ENCODE assay signal across 25 cellular contexts in the genomic region with DNA sequence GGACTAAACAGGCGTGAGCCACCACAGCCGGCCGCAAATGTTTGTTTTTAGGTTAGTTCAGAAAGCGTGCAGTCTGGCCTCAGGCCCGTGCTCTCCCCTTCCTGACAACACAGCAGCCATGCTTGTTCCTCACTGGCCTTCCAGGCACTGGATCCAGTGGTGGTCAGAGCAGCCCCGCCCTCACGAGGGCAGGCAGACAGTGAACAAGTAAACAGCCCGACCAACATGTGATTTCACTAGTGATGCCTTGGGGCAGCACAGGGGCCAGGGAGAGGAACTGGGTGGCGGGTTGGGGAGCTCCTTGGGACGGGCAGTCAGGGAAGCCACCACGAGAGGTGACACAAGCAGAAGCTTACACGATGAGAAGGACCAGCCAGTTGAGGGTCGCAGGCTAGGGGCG. TPM values are rescaled to one million over a fixed set of nuclear protein-coding genes. Genes with fewer than 3 reads are reported as not detected.
A peak's percentile ranks its signal among the peaks of the same experiment; 100 is the strongest.
DNase-seq lines count a peak whose midpoint lies in the region; ATAC-seq and TF ChIP-seq lines count a peak whose summit lies in the region.
"Had no signal": no experiment of that assay in that cellular context is flagged by ENCODE, and none has a peak within 500 bp of the region (broad histone marks: within the 10 kb centered on the region; RNA-seq: fewer than 3 reads in every experiment).

No MANE protein-coding gene starts in this region.

- intact Hi-C loops in dorsolateral prefrontal cortex (cut with DNase I): no loop called here

- peaks cover 4% of the 10 kb centered on the region for H3K4me1 Mint-ChIP-seq in activated CD4-positive, alpha-beta T cell treated with anti-CD3 and anti-CD28 coated beads, Interleukin-2, amount 10 ng/mL, durations not matched to agents 7 days and 5 days
- H3K4me1 Mint-ChIP-seq in H9: peaks cover 6% of the 10 kb centered on the region in 2 experiments
- peaks cover 19% of the 10 kb centered on the region for H3K4me1 Mint-ChIP-seq in stimulated activated memory B cell treated with anti-CD40 and anti-IgM and Interleukin-4, amounts not matched to agents 10 μg/mL and 1 μg/mL and 100 μg/mL, for 72 hours

- peaks cover 31% of the 10 kb centered on the region for H3K36me3 Mint-ChIP-seq in activated CD4-positive, alpha-beta T cell treated with anti-CD3 and anti-CD28 coated beads, Interleukin-2, amount 10 ng/mL, durations not matched to agents 7 days and 5 days (ENCODE audit: low read depth)
- peaks cover 34 to 79% (median 67%) of the 10 kb centered on the region in 3 experiments for H3K36me3 Mint-ChIP-seq in H9 (ENCODE audit: insufficient read depth in 1 of 3, low read depth in 3 of 3)
- H3K36me3 Mint-ChIP-seq in stimulated activated memory B cell treated with anti-CD40 and anti-IgM and Interleukin-4, amounts not matched to agents 10 μg/mL and 1 μg/mL and 100 μg/mL, for 72 hours: peaks cover 43% of the 10 kb centered on the region

- H3K4me2 ChIP-seq in H9 (ENCODE audit: insufficient read depth, insufficient read length, low read length): no peak overlapping the region

- no peaks in the 10 kb centered on the region for H3K23me2 ChIP-seq in H9 (ENCODE audit: insufficient read length, low read depth, low read length, poor library complexity, severe bottlenecking)

- no peak overlapping the region for H4K8ac ChIP-seq in H9 (replicated peaks; ENCODE audit: insufficient read length, low read depth, low read length)

- H3K18ac ChIP-seq in H9 (ENCODE audit: insufficient read length, low read depth, low read length): no peak overlapping the region

- H3K4me1 ChIP-seq in H9 (ENCODE audit: insufficient read depth, low read length): no peaks in the 10 kb centered on the region
- H3K4me1 ChIP-seq: BE2C had no signal

- no peaks in the 10 kb centered on the region for H3K9me3 Mint-ChIP-seq in activated CD4-positive, alpha-beta T cell treated with anti-CD3 and anti-CD28 coated beads, Interleukin-2, amount 10 ng/mL, durations not matched to agents 7 days and 5 days
- no peaks in the 10 kb centered on the region; a peak in 1 of 5 replicates for H3K9me3 Mint-ChIP-seq in H9
- H3K9me3 Mint-ChIP-seq in stimulated activated memory B cell treated with anti-CD40 and anti-IgM and Interleukin-4, amounts not matched to agents 10 μg/mL and 1 μg/mL and 100 μg/mL, for 72 hours: no peaks in the 10 kb centered on the region

- DNase-seq in activated CD4-positive, alpha-beta T cell treated with anti-CD3 and anti-CD28 coated beads, Interleukin-2, amount 10 ng/mL, durations not matched to agents 7 days and 5 days: no peak
- no peak for DNase-seq in activated CD4-positive, alpha-beta T cell treated with anti-CD3 and anti-CD28 coated beads, Interleukin-2, amount 50 U/mL, for 4 hours
- DNase-seq in H9: no peak
- DNase-seq in dorsolateral prefrontal cortex: no peak
- DNase-seq in kidney tubule cell (ENCODE audit: low spot score): no peak
- DNase-seq: activated effector memory CD4-positive, alpha-beta T cell treated with anti-CD3 and anti-CD28 coated beads, Interleukin-2, amount 50 U/mL, for 16 hours; adrenal gland; BE2C; EL; gastrocnemius medialis; Kasumi-1; naive thymus-derived CD4-positive, alpha-beta T cell; NCI-H1048; NCI-H2029 treated with DMSO at 0.1 percent for 48 hours; NCI-H446 treated with DMSO at 0.1 percent for 48 hours; stimulated activated CD4-positive, alpha-beta T cell treated with anti-CD3 and anti-CD28 coated beads, Interleukin-1b, Interleukin-23, amount 100 ng/mL, for 48 hours; stimulated activated naive CD4-positive, alpha-beta T cell treated with Interleukin-2 at 50 U/mL for 16 hours had no signal

- no peak overlapping the region for H3K4me3 ChIP-seq in dorsolateral prefrontal cortex
- H3K4me3 ChIP-seq: adrenal gland, gastrocnemius medialis, tibial nerve had no signal

- H2BK15ac ChIP-seq in H9 (ENCODE audit: low read depth, low read length): no peak overlapping the region

- ATAC-seq in stimulated activated memory B cell treated with anti-CD40 and anti-IgM and Interleukin-4, amounts not matched to agents 10 μg/mL and 1 μg/mL and 100 μg/mL, for 72 hours: no peak
- ATAC-seq in GM18873 (IDR thresholded peaks at IDR 0.05; ENCODE audit: low FRiP score, unreplicated experiment) (no peak), GM21526 (IDR thresholded peaks at IDR 0.05; ENCODE audit: low FRiP score, unreplicated experiment) (no peak)
- ATAC-seq: gastrocnemius medialis; HCT116; naive thymus-derived CD4-positive, alpha-beta T cell had no signal

- no peak overlapping the region for H3K56ac ChIP-seq in H9 (ENCODE audit: insufficient read length, low read depth, low read length)

- peak overlapping the region; percentile 57 for H3K27ac Mint-ChIP-seq in activated CD4-positive, alpha-beta T cell treated with anti-CD3 and anti-CD28 coated beads, Interleukin-2, amount 10 ng/mL, durations not matched to agents 7 days and 5 days
- peak overlapping the region in 2 of 3 experiments; percentile 20 to 27; a peak in 1 of 7 replicates for H3K27ac Mint-ChIP-seq in H9
- peak overlapping the region; percentile 22 for H3K27ac Mint-ChIP-seq in stimulated activated memory B cell treated with anti-CD40 and anti-IgM and Interleukin-4, amounts not matched to agents 10 μg/mL and 1 μg/mL and 100 μg/mL, for 72 hours
- H3K27ac Mint-ChIP-seq: naive thymus-derived CD4-positive, alpha-beta T cell had no signal

- CTCF ChIA-PET in activated CD4-positive, alpha-beta T cell treated with anti-CD3 and anti-CD28 coated beads, Interleukin-2, amount 10 ng/mL, durations not matched to agents 7 days and 5 days (lab: Charles Lee): interaction anchor here (0.8 to 1.2 kb wide), 2 partner anchors 10 to 17 kb away, joined by 3 read pairs; no protein-coding TSS in a partner anchor

- no peak overlapping the region for H3K4ac ChIP-seq in H9 (ENCODE audit: low read depth, low read length)

- H2BK20ac ChIP-seq in H9 (ENCODE audit: low read depth, low read length, poor library complexity, severe bottlenecking): no peak overlapping the region

- no peak overlapping the region for H2AK5ac ChIP-seq in H9 (ENCODE audit: insufficient read length, low read length)

- H3K9ac ChIP-seq in H9 (ENCODE audit: extremely low read depth, insufficient read length, low read length): no peak overlapping the region

- H3K27me3 ChIP-seq in H9 (ENCODE audit: insufficient read depth, low read length): no peaks in the 10 kb centered on the region
- no peaks in the 10 kb centered on the region for H3K27me3 ChIP-seq in dorsolateral prefrontal cortex
- H3K27me3 ChIP-seq: adrenal gland, BE2C, gastrocnemius medialis, tibial nerve had no signal

- no peak overlapping the region for H3T11ph ChIP-seq in H9 (ENCODE audit: low read length)

- no peak overlapping the region for H2AFZ ChIP-seq in H9 (ENCODE audit: low read length)

- TF ChIP-seq CTCF in H9 (conservative IDR thresholded peaks at IDR 0.05) (no peak), dorsolateral prefrontal cortex (IDR thresholded peaks at IDR 0.05 in 54 of 56, conservative IDR thresholded peaks at IDR 0.05 in 2 of 56; ENCODE audit: low read depth in 1 of 56, partially characterized antibody in 56 of 56) (no peak)

- no peak overlapping the region for H2BK5ac ChIP-seq in H9 (ENCODE audit: insufficient read length, low read length)

- H2BK120ac ChIP-seq in H9 (ENCODE audit: low read depth, low read length, poor library complexity, severe bottlenecking): no peak overlapping the region

- no peaks in the 10 kb centered on the region for H4K20me1 ChIP-seq in H9 (ENCODE audit: control insufficient read depth, insufficient read depth, insufficient read length)

- no peaks in the 10 kb centered on the region for H3K27me3 Mint-ChIP-seq in activated CD4-positive, alpha-beta T cell treated with anti-CD3 and anti-CD28 coated beads, Interleukin-2, amount 10 ng/mL, durations not matched to agents 7 days and 5 days
- H3K27me3 Mint-ChIP-seq in H9 (ENCODE audit: low read depth): no peaks in the 10 kb centered on the region
- H3K27me3 Mint-ChIP-seq in stimulated activated memory B cell treated with anti-CD40 and anti-IgM and Interleukin-4, amounts not matched to agents 10 μg/mL and 1 μg/mL and 100 μg/mL, for 72 hours: no peaks in the 10 kb centered on the region
- H3K27me3 Mint-ChIP-seq: naive thymus-derived CD4-positive, alpha-beta T cell had no signal

- H4K5ac ChIP-seq in H9 (ENCODE audit: insufficient read length, low read depth, low read length): no peak overlapping the region

- H3K14ac ChIP-seq in H9 (ENCODE audit: insufficient read depth, low read length): no peak overlapping the region

- no peaks in the 10 kb centered on the region for H3K79me1 ChIP-seq in H9 (ENCODE audit: insufficient read depth, low read depth, low read length, poor library complexity, severe bottlenecking)

- H3K27ac ChIP-seq in H9 (ENCODE audit: insufficient read length, low read depth, low read length): no peak overlapping the region
- H3K27ac ChIP-seq in dorsolateral prefrontal cortex: peak overlapping the region in 36 of 59 donors; percentile 1 to 99 (median 46)
- H3K27ac ChIP-seq: epithelial cell of prostate had no signal

- no CpG with 5 or more reads among the region's 14 CpGs for WGBS in H9 (ENCODE audit: extremely low coverage, insufficient read length, low lambda C conversion rate)

- no peaks in the 10 kb centered on the region; the same call in 1 of the 2 replicates for H3K79me2 ChIP-seq in H9 (ENCODE audit: insufficient read depth, low read length)

- no peaks in the 10 kb centered on the region for H3K9me3 ChIP-seq in H9 (ENCODE audit: control insufficient read depth, low read depth, low read length)
- H3K9me3 ChIP-seq: adrenal gland, BE2C, gastrocnemius medialis, tibial nerve had no signal

- H4K91ac ChIP-seq in H9 (ENCODE audit: insufficient read length, low read depth, low read length): no peak overlapping the region

- POLR2A ChIA-PET in activated CD4-positive, alpha-beta T cell treated with anti-CD3 and anti-CD28 coated beads, Interleukin-2, amount 10 ng/mL, durations not matched to agents 7 days and 5 days (lab: Charles Lee): no interaction called here

- no peak overlapping the region for H3K4me3 Mint-ChIP-seq in activated CD4-positive, alpha-beta T cell treated with anti-CD3 and anti-CD28 coated beads, Interleukin-2, amount 10 ng/mL, durations not matched to agents 7 days and 5 days
- no peak overlapping the region; a peak in 1 of 5 replicates for H3K4me3 Mint-ChIP-seq in H9
- H3K4me3 Mint-ChIP-seq in stimulated activated memory B cell treated with anti-CD40 and anti-IgM and Interleukin-4, amounts not matched to agents 10 μg/mL and 1 μg/mL and 100 μg/mL, for 72 hours: no peak overlapping the region
- H3K4me3 Mint-ChIP-seq: naive thymus-derived CD4-positive, alpha-beta T cell had no signal

- no peak overlapping the region for H2BK12ac ChIP-seq in H9 (ENCODE audit: insufficient read length, low read depth, low read length)

- H3K23ac ChIP-seq in H9 (ENCODE audit: insufficient read length, low read depth, low read length): no peak overlapping the region

RNA-seq across cellular contexts. Expression of a gene that starts 40.8 kb away (rescaled TPM):
- 1 to 10 TPM; 3.5 to 3.7 TPM for total RNA-seq in activated CD4-positive, alpha-beta T cell treated with anti-CD3 and anti-CD28 coated beads, Interleukin-2, amount 10 ng/mL, durations not matched to agents 7 days and 5 days
- total RNA-seq in H9 (2021) (10.3 and 10.5 TPM in 2 replicates), dorsolateral prefrontal cortex (1 to 10 TPM in 55 of 120 experiments, under 1 TPM in 32, not detected in 33; 0.19 to 3.0 (median 1.2) TPM)
- total RNA-seq: dermis microvascular lymphatic vessel endothelial cell, RPMI7951 had no signal

RNA-seq across cellular contexts. Expression of a gene that starts 56.1 kb away (rescaled TPM):
- 100 to 1,000 TPM; 337 to 354 TPM for total RNA-seq in activated CD4-positive, alpha-beta T cell treated with anti-CD3 and anti-CD28 coated beads, Interleukin-2, amount 10 ng/mL, durations not matched to agents 7 days and 5 days
- total RNA-seq in H9 (2021): 369 and 386 TPM in 2 replicates
- 100 to 1,000 TPM; 271 to 539 (median 377) TPM for total RNA-seq in dorsolateral prefrontal cortex
